ENCODE assay signal across 15 cellular contexts in the genomic region with DNA sequence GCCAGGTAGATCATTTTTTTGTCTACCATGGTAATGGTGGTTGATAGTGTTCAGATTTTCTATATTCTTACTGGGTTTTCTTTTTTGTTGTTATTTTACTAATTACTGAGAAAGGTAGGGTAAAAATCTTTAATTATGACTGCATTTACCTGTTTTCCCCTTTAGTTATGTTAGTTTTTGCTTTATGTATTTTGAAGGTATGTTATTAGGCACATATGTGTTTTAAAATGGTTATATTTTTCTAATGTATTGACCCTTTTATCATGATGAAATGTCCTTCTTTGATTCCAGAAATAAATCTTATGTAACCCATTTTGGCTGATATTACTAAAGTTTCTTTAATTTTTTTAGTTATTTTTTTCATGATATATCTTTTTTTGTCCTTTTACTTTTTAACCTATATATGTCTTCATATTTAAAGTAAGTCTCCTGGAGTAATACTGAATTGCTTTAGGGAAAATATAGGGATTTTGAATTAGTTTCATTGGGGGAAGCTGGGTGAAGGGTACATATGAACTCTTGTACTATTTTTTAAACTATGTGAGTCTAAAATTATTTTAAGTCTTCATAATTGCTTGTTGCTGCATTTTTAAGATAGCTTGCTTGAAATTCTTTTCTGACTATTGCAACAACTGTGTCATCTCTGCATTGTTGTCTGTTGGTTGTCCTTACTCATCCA. TPM values are rescaled to one million over a fixed set of nuclear protein-coding genes. Genes with fewer than 3 reads are reported as not detected.
DNase-seq lines count a peak whose midpoint lies in the region; TF ChIP-seq lines count a peak whose summit lies in the region.
"Had no signal": no experiment of that assay in that cellular context is flagged by ENCODE, and none has a peak within 500 bp of the region (broad histone marks: within the 10 kb centered on the region; RNA-seq: fewer than 3 reads in every experiment).

No MANE protein-coding gene starts in this region.

- no peaks in the 10 kb centered on the region for H3K9me2 ChIP-seq in PC-9 (ENCODE audit: insufficient read depth)

- H3K4me3 ChIP-seq in PC-9: no peak overlapping the region
- H3K4me3 ChIP-seq in fibroblast of villous mesenchyme (ENCODE audit: low read depth, low read length): no peak overlapping the region
- H3K4me3 ChIP-seq in thyroid gland (replicated peaks in 1 of 3): no peak overlapping the region
- no peak overlapping the region for H3K4me3 ChIP-seq in breast epithelium
- H3K4me3 ChIP-seq in esophagus muscularis mucosa: no peak overlapping the region

- no TSS peak for BruUV-seq in PC-9 (replicated peaks; lab: Mats Ljungman, UMichigan)

- H3K9me3 ChIP-seq in PC-9 (ENCODE audit: insufficient read depth, low read depth) (no peaks in the 10 kb centered on the region), thyroid gland (no peaks in the 10 kb centered on the region), breast epithelium (peaks cover 4 to 14% of the 10 kb centered on the region in 2 donors), esophagus muscularis mucosa (peaks cover 0 to 13% (median 2%) of the 10 kb centered on the region in 4 donors)

- H3K36me3 ChIP-seq in PC-9 (ENCODE audit: low read depth) (peaks cover 9% of the 10 kb centered on the region), thyroid gland (no peaks in the 10 kb centered on the region), breast epithelium (no peaks in the 10 kb centered on the region), esophagus muscularis mucosa (peaks cover 0 to 23% (median 12%) of the 10 kb centered on the region in 4 donors)

- H3F3A ChIP-seq in PC-9 (ENCODE audit: insufficient read depth, low read depth): no peaks in the 10 kb centered on the region

- CTCF ChIA-PET in PC-9 (lab: Charles Lee): no interaction called here

- 0 out of 2 replicates have a peak, but pooled peaks cover 3% of the 10 kb centered on the region for H4K20me1 ChIP-seq in PC-9 (ENCODE audit: insufficient read depth)

- H3K27ac ChIP-seq in PC-9 (peak overlapping the region; percentile 6; the same call in 1 of the 2 replicates), thyroid gland (peak overlapping the region in 2 of 3 donors; percentile 71 to 85), breast epithelium (no peak overlapping the region), esophagus muscularis mucosa (replicated peaks in 1 of 4) (no peak overlapping the region)

- TF ChIP-seq CTCF in PC-9 (conservative IDR thresholded peaks at IDR 0.05) (no peak), fibroblast of villous mesenchyme (IDR thresholded peaks at IDR 0.05; ENCODE audit: insufficient read depth, low read depth, low read length) (no peak), thyroid gland (IDR thresholded peaks at IDR 0.05) (no peak), breast epithelium (IDR thresholded peaks at IDR 0.05) (no peak), esophagus muscularis mucosa (IDR thresholded peaks at IDR 0.05) (no peak)

- H3K79me2 ChIP-seq in PC-9 (ENCODE audit: low read depth): peaks cover 48% of the 10 kb centered on the region

- POLR2A ChIA-PET in PC-9 (lab: Charles Lee; ENCODE audit: unreplicated experiment): no interaction called here

- H3K27me3 ChIP-seq in PC-9 (ENCODE audit: insufficient read depth, low read depth): no peaks in the 10 kb centered on the region
- no peaks in the 10 kb centered on the region for H3K27me3 ChIP-seq in thyroid gland
- H3K27me3 ChIP-seq in breast epithelium: no peaks in the 10 kb centered on the region
- H3K27me3 ChIP-seq in esophagus muscularis mucosa: no peaks in the 10 kb centered on the region

- TF ChIP-seq EP300 in esophagus muscularis mucosa (IDR thresholded peaks at IDR 0.05): no peak

- no peak for TF ChIP-seq POLR2A in thyroid gland (IDR thresholded peaks at IDR 0.05)
- TF ChIP-seq POLR2A in breast epithelium (IDR thresholded peaks at IDR 0.05): no peak
- no peak for TF ChIP-seq POLR2A in esophagus muscularis mucosa (IDR thresholded peaks at IDR 0.05; ENCODE audit: low read depth)

- H3K4me1 ChIP-seq in PC-9 (replicated peaks; ENCODE audit: insufficient read depth): 0 out of 2 replicates have a peak, but pooled peaks cover 11% of the 10 kb centered on the region
- no peaks in the 10 kb centered on the region for H3K4me1 ChIP-seq in thyroid gland
- no peaks in the 10 kb centered on the region for H3K4me1 ChIP-seq in breast epithelium
- peaks cover 0 to 5% (median 1%) of the 10 kb centered on the region in 4 donors for H3K4me1 ChIP-seq in esophagus muscularis mucosa

- DNase-seq in GM04503 (ENCODE audit: low read depth) (peak; percentile 27), PC-9 (no peak), fibroblast of villous mesenchyme (ENCODE audit: low read depth) (peak; percentile 37), thyroid gland (no peak), breast epithelium (ENCODE audit: low spot score in 2 of 2) (no peak), esophagus muscularis mucosa (ENCODE audit: extremely low spot score) (no peak), cerebellar cortex (ENCODE audit: low spot score) (no peak)
- DNase-seq: C1 segment of cervical spinal cord; CD8-positive, alpha-beta memory T cell; H9; KG1; NCI-H1417; NCI-H187; NCI-H2107; NCI-H524 had no signal

- intact Hi-C loops in PC-9 (cut with micrococcal nuclease; ENCODE audit: unreplicated experiment) (no loop called here), thyroid gland (cut with DNase I) (no loop called here), breast epithelium (cut with DNase I; ENCODE audit: low total_unique reads) (no loop called here), esophagus muscularis mucosa (cut with DNase I) (no loop called here)

- no peak overlapping the region for H3K4me2 ChIP-seq in PC-9

- H2AFZ ChIP-seq in PC-9: no peak overlapping the region

RNA-seq across cellular contexts. Expression of a gene that starts 22.4 kb away (rescaled TPM):
- total RNA-seq in PC-9 (2021) (22.9 and 23.5 TPM in 2 replicates), fibroblast of villous mesenchyme (21.6 and 28.1 TPM in 2 replicates), thyroid gland (10 to 100 TPM; 38.3 to 81.2 (median 57.0) TPM), breast epithelium (10 to 100 TPM; 31.8 to 41.7 (median 36.5) TPM), esophagus muscularis mucosa (10 to 100 TPM; 16.8 to 24.6 (median 22.9) TPM)

Comparison
In these comparisons a context has a peak if more than half of its experiments do, and no peak if none do; other contexts are left out.
1. DNase-seq: peak in GM04503 (single experiment) and fibroblast of villous mesenchyme (single experiment); none in PC-9 (0 of 2), thyroid gland (0 of 2), breast epithelium (0 of 2), esophagus muscularis mucosa (single experiment) and cerebellar cortex (single experiment).
2. H3K27ac ChIP-seq: peak in PC-9 (single experiment) and thyroid gland (2 of 3); none in breast epithelium (0 of 2) and esophagus muscularis mucosa (0 of 4).